Comparison of ENCODE assay signal across 8 cellular contexts in the genomic region with DNA sequence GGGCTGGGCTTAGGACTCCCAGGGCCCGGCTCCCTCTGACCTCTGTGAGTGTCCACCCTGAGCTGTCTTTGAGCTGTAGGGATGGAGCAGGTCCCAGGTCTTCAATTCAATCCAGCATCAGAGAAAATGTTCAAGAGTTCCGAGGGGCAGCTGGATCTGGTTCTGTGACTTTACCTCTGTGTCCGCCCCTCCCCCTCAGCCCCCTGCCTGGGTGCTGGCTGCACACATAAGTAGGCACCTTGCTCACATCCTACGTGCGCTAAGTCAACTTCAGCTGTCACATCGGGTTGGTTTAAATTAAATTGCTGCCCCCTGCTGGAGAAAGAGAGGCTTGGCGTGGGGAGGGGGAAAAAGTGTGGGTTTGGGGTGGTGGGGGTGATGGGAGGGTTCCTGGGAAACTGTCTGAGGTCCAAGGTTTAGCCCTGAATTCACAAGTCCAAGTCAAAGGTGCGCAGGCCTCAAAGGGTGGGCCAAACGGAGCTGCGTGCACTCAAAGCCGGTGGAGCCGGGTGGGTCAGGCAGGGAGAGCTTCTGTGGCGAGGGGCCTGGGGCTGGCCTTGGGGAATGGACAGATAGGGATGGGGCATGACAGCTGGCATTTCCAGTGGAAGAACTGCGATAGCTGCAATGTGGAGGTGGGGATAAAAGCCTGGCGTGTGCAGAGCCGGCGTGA. TPM values are rescaled to one million over a fixed set of nuclear protein-coding genes. Genes with fewer than 3 reads are reported as not detected.
DNase-seq lines count a peak whose midpoint lies in the region; ATAC-seq and TF ChIP-seq lines count a peak whose summit lies in the region.

No MANE protein-coding gene starts in this region.

- no peak overlapping the region for H3K27ac ChIP-seq in sigmoid colon

- TF ChIP-seq CTCF in CD14-positive monocyte (IDR thresholded peaks at IDR 0.05) (peak; percentile 58), astrocyte of the spinal cord (IDR thresholded peaks at IDR 0.05; ENCODE audit: low read depth, low read length) (peak; percentile 60), sigmoid colon (IDR thresholded peaks at IDR 0.05) (peak in 1 of 4 experiments; percentile 5)

- no peaks in the 10 kb centered on the region for H3K36me3 Mint-ChIP-seq in CD14-positive monocyte

- in situ Hi-C loops in astrocyte of the spinal cord (cut with HindIII; ENCODE audit: low sequenced_read_pairs) = no loop called here

- POLR2A ChIA-PET in HEK293T (lab: Yijun Ruan, JAX) = no interaction called here

- no peaks in the 10 kb centered on the region for H3K9me3 ChIP-seq in sigmoid colon

- no peaks in the 10 kb centered on the region for H3K4me1 Mint-ChIP-seq in CD14-positive monocyte

- H3K27me3 ChIP-seq in sigmoid colon = peaks cover 0 to 19% (median 0%) of the 10 kb centered on the region in 3 donors

- CTCF ChIA-PET in HEK293T (lab: Yijun Ruan, JAX) = interaction anchor here (0.6 to 3.0 kb wide), 9 partner anchors 9 to 224 kb away, joined by 3 to 24 read pairs (median 3); no protein-coding TSS in a partner anchor

- H3K4me3 ChIP-seq in astrocyte of the spinal cord (ENCODE audit: low read depth, low read length) (no peak overlapping the region), sigmoid colon (no peak overlapping the region)

- no peak for TF ChIP-seq EP300 in sigmoid colon (IDR thresholded peaks at IDR 0.05)

- H3K36me3 ChIP-seq in sigmoid colon = no peaks in the 10 kb centered on the region

- H3K4me1 ChIP-seq in sigmoid colon = no peaks in the 10 kb centered on the region

- no peak for ATAC-seq in GM19023 (IDR thresholded peaks at IDR 0.05; ENCODE audit: unreplicated experiment)

- intact Hi-C loops in CD14-positive monocyte (cut with micrococcal nuclease) (no loop called here), sigmoid colon (cut with DNase I) (no loop called here), posterior cingulate gyrus (cut with DNase I) (no loop called here)

- no peak overlapping the region for H3K27ac Mint-ChIP-seq in CD14-positive monocyte

- TF ChIP-seq POLR2A in sigmoid colon (IDR thresholded peaks at IDR 0.05) = no peak

- 58 to 68% methylated on average over 17 of the region's 17 CpGs for WGBS in sigmoid colon, 2 donors

- no peaks in the 10 kb centered on the region for H3K9me3 Mint-ChIP-seq in CD14-positive monocyte

- no peak for DNase-seq in CD14-positive monocyte (ENCODE audit: low spot score)
- DNase-seq in HEK293T (ENCODE audit: extremely low spot score) = peak; percentile 45
- no peak for DNase-seq in astrocyte of the spinal cord (ENCODE audit: low read depth, low spot score)
- DNase-seq in medulla oblongata (ENCODE audit: extremely low spot score) = peak; percentile 25
- DNase-seq in kidney glomerular epithelial cell (lab: John Stamatoyannopoulos, UW) = no peak
- no peak for DNase-seq in sigmoid colon
- DNase-seq in posterior cingulate gyrus = no peak

- peak overlapping the region in 1 of 2 donors; percentile 48 for H3K4me3 Mint-ChIP-seq in CD14-positive monocyte

- peaks cover 12 to 15% (median 15%) of the 10 kb centered on the region in 3 donors for H3K27me3 Mint-ChIP-seq in CD14-positive monocyte (ENCODE audit: low read depth in 3 of 3)

TF ChIP-seq in HEK293T, 16 proteins besides CTCF, POLR2A, EP300 and RAD21:
- TF ChIP-seq BHLHE40 (IDR thresholded peaks at IDR 0.05; ENCODE audit: borderline replicate concordance) = no peak

RNA-seq across cellular contexts. Expression of a gene that starts 3.0 kb away (rescaled TPM):
- polyA plus RNA-seq in CD14-positive monocyte (not detected), sigmoid colon (under 1 TPM in 1 of 3 donors, not detected in 2; 0.39 TPM)
- not detected for total RNA-seq in sigmoid colon

RNA-seq across cellular contexts. Expression of a gene that starts 11.0 kb away (rescaled TPM):
- polyA plus RNA-seq in CD14-positive monocyte = under 1 TPM in 1 of 2 donors, not detected in 1; 0.23 TPM
- total RNA-seq in sigmoid colon = under 1 TPM in 1 of 4 donors, not detected in 3; 0.14 TPM
- 1 to 10 TPM in 1 of 3 donors, under 1 TPM in 1, not detected in 1; 0.60 to 1.1 TPM for polyA plus RNA-seq in sigmoid colon

RNA-seq across cellular contexts. Expression of a gene that starts 12.3 kb away (rescaled TPM):
- polyA plus RNA-seq in CD14-positive monocyte = not detected
- total RNA-seq in sigmoid colon = not detected
- 1 to 10 TPM in 1 of 3 donors, under 1 TPM in 1, not detected in 1; 0.42 to 1.2 TPM for polyA plus RNA-seq in sigmoid colon

Comparison
In these comparisons a context has a peak if more than half of its experiments do, and no peak if none do; other contexts are left out.
1. DNase-seq: peak in HEK293T (single experiment) and medulla oblongata (single experiment); none in CD14-positive monocyte (single experiment), astrocyte of the spinal cord (single experiment), kidney glomerular epithelial cell (single experiment), sigmoid colon (single experiment) and posterior cingulate gyrus (0 of 10).